In the genomic region with DNA sequence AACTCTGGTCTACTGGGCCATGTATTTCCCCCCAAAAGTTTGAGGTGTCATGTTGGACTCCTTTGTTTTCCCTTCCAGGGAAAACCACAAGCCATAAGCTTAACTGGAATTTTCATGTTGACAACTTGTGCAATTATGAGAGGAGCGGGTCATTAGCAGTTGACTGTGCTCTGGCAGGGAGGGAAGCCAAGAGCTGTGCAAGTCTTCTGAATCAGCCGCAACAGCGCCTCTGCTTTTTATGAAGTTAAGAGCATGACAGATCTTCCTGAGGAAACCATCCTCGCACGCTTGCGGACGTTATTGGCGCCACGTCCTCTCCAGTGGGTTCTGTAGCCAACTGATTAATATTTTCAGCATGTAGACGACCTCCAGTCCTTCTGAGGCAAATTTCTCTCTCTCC, we compare ENCODE assay signal across 9 cellular contexts.
DNase-seq lines count a peak whose midpoint lies in the region; ATAC-seq and FAIRE-seq lines count a peak whose summit lies in the region.
"Had no signal": no experiment of that assay in that cellular context is flagged by ENCODE, and none has a peak within 500 bp of the region (broad histone marks: within the 10 kb centered on the region; RNA-seq: fewer than 3 reads in every experiment).

No MANE protein-coding gene starts in this region.

- ATAC-seq in left lobe of liver (peak; percentile 22), HG03039 (IDR thresholded peaks at IDR 0.05; ENCODE audit: unreplicated experiment) (no peak), GM18498 (IDR thresholded peaks at IDR 0.05; ENCODE audit: unreplicated experiment) (no peak)

- no peaks in the 10 kb centered on the region for H3K27me3 ChIP-seq in BLaER1

- DNase-seq in GM19239 (ENCODE audit: insufficient read length, low spot score) (no peak), UCSD-AML1 (lab: John Stamatoyannopoulos, UW; ENCODE audit: unreplicated experiment) (peak; percentile 79), left lobe of liver (ENCODE audit: low spot score) (no peak), islet precursor cell (no peak), HT-29 (ENCODE audit: low spot score) (no peak)
- DNase-seq: HFFc6 had no signal

- H4K20me1 ChIP-seq in BLaER1 = peaks cover 99% of the 10 kb centered on the region

- H3K4me1 ChIP-seq in BLaER1 = peaks cover 37% of the 10 kb centered on the region

- H3K27ac ChIP-seq in BLaER1 = no peak overlapping the region

- peak overlapping the region; percentile 79 for H3K4me2 ChIP-seq in BLaER1

- no peaks in the 10 kb centered on the region for H3K9me3 ChIP-seq in BLaER1

- peak; percentile 31 for FAIRE-seq in GM19239 (lab: Jason Lieb, UNC)

- H3K36me3 ChIP-seq in BLaER1 = peaks cover 46% of the 10 kb centered on the region

- H3K4me3 ChIP-seq in BLaER1 = peak overlapping the region; percentile 32

- no peak overlapping the region for H3K9ac ChIP-seq in BLaER1
